19 cellular contexts compared by ENCODE assay signal in the genomic region with DNA sequence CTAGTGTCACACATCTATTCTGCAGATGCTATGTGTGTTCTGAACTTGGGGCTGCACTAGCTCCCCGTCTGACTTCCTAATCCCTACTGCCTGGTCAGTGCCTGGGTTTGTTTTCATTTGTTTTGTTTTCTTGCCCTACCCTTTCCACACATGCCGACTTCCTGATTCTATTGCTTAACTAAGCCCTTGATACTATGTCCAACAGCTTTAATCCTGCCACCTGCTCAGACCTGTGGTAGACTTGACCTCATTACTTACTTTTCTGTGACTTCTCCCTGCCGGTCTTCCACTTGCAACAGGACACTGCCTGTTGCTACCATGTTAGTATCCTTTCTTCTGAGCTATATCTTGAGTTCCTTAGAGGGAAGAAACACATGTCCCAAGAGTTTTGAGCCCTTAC. TPM values are rescaled to one million over a fixed set of nuclear protein-coding genes. Genes with fewer than 3 reads are reported as not detected.
DNase-seq lines count a peak whose midpoint lies in the region; ATAC-seq lines count a peak whose summit lies in the region.
"Had no signal": no experiment of that assay in that cellular context is flagged by ENCODE, and none has a peak within 500 bp of the region (broad histone marks: within the 10 kb centered on the region; RNA-seq: fewer than 3 reads in every experiment).

No MANE protein-coding gene starts in this region.

- no peak overlapping the region for H3K27ac ChIP-seq in epithelial cell of prostate
- H3K27ac ChIP-seq: SJSA1 had no signal

- DNase-seq in LHCN-M2 (ENCODE audit: low read depth) (peak; percentile 67), epithelial cell of prostate (ENCODE audit: low read depth, low spot score) (peak; percentile 8), myocyte (ENCODE audit: low read depth) (peak; percentile 88), SKM-1 (lab: John Stamatoyannopoulos, UW; ENCODE audit: unreplicated experiment) (no peak), SKM-1 treated with dmso at 0.1 percent for 144 hours (lab: John Stamatoyannopoulos, UW; ENCODE audit: unreplicated experiment) (no peak), globus pallidus (ENCODE audit: low spot score) (no peak)
- DNase-seq: ACHN, COR-L47, DMS153, KBM-7, NCI-H1048, NCI-H1436 treated with DMSO at 0.1 percent for 48 hours, NCI-H2081, NCI-H510A treated with DMSO at 0.1 percent for 48 hours, NCI-H82 had no signal

- no peak for ATAC-seq in GM18867 (IDR thresholded peaks at IDR 0.05; ENCODE audit: unreplicated experiment)
- ATAC-seq: GM23338, HCT116 had no signal

RNA-seq across cellular contexts. Expression of a gene that starts 39.3 kb away (rescaled TPM):
- 1.5 and 4.5 TPM in 2 replicates for total RNA-seq in LHCN-M2 (2014; rRNA removed)
- polyA plus RNA-seq in LHCN-M2 (2012) = 47.8 TPM
- 13.9 and 17.2 TPM in 2 replicates for total RNA-seq in myocyte
- 180 TPM for polyA plus RNA-seq in myocyte (2012)

RNA-seq across cellular contexts. Expression of a gene that starts 44.8 kb away (rescaled TPM):
- total RNA-seq in LHCN-M2 (2014; rRNA removed) (2.0 and 3.4 TPM in 2 replicates), myocyte (5.1 and 5.7 TPM in 2 replicates)
- 7.8 TPM for polyA plus RNA-seq in LHCN-M2 (2012)
- polyA plus RNA-seq in myocyte (2012) = 17.7 TPM

Comparison
In these comparisons a context has a peak if more than half of its experiments do, and no peak if none do; other contexts are left out.
1. DNase-seq: peak in LHCN-M2 (single experiment), epithelial cell of prostate (single experiment) and myocyte (single experiment); none in SKM-1 (single experiment), SKM-1 treated with dmso at 0.1 percent for 144 hours (single experiment) and globus pallidus (single experiment).